Comparison of ENCODE assay signal across 25 cellular contexts in the genomic region with DNA sequence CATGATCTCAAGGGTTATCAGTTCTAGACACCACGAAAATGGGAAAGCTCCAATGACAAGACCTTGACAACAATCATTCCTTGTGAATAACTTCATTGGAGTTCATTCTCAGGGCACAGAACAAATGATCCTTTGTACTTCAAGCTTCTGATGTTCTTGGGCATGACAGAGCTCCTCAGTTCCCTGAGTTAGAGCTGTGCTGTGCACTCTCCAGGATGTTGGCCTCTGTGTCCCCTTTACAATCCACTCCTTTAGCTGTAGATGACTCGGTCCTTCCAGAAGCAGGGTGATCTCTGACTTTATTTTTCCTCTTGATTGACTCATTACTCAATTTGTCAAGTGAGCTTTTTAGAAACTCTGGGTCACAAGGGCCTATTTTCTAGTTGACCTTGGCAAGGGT. TPM values are rescaled to one million over a fixed set of nuclear protein-coding genes. Genes with fewer than 3 reads are reported as not detected.
DNase-seq lines count a peak whose midpoint lies in the region; ATAC-seq and TF ChIP-seq lines count a peak whose summit lies in the region.
"Had no signal": no experiment of that assay in that cellular context is flagged by ENCODE, and none has a peak within 500 bp of the region (broad histone marks: within the 10 kb centered on the region; RNA-seq: fewer than 3 reads in every experiment).

No MANE protein-coding gene starts in this region.

- H3K27ac ChIP-seq in GM23338 (ENCODE audit: low read depth), result no peak overlapping the region
- peak overlapping the region; percentile 11 for H3K27ac ChIP-seq in mesodermal cell (ENCODE audit: low read depth, low read length, severe bottlenecking)
- H3K27ac ChIP-seq in esophagus squamous epithelium, result no peak overlapping the region
- H3K27ac ChIP-seq: body of pancreas, epithelial cell of prostate had no signal

- H3K9me3 Mint-ChIP-seq in activated CD4-positive, alpha-beta memory T cell treated with anti-CD3 and anti-CD28 coated beads for 36 hours, result no peaks in the 10 kb centered on the region
- no peaks in the 10 kb centered on the region for H3K9me3 Mint-ChIP-seq in activated CD4-positive, alpha-beta memory T cell treated with anti-CD3 and anti-CD28 coated beads, Interleukin-2, amount 10 ng/mL, durations not matched to agents 7 days and 5 days
- H3K9me3 Mint-ChIP-seq in GM23338, result no peaks in the 10 kb centered on the region; the same call in 2 of the 3 replicates
- H3K9me3 Mint-ChIP-seq in activated T-helper 2 cell treated with anti-CD3 and anti-CD28 coated beads, Interferon-gamma antibody, Interleukin-2, Interleukin-4, amounts not matched to agents 10 μg/mL and 5 μg/mL and 100 μg/mL, durations not matched to agents 14 hours and 24 hours and 36 hours, result no peaks in the 10 kb centered on the region
- H3K9me3 Mint-ChIP-seq: CD8-positive, alpha-beta T cell; natural killer cell treated with Interleukin-12 subunit alpha and Interleukin-12 subunit beta and Interleukin-15 and Interleukin-18, amount 100 ng/mL, for 72 hours; type B pancreatic cell had no signal

- H3K9me3 ChIP-seq in mesodermal cell (ENCODE audit: control insufficient read depth, low read length) (no peaks in the 10 kb centered on the region), esophagus squamous epithelium (no peaks in the 10 kb centered on the region)
- H3K9me3 ChIP-seq: body of pancreas had no signal

- peaks cover 15% of the 10 kb centered on the region for H3K4me1 Mint-ChIP-seq in activated CD4-positive, alpha-beta memory T cell treated with anti-CD3 and anti-CD28 coated beads for 36 hours (ENCODE audit: low read depth)
- peaks cover 3% of the 10 kb centered on the region for H3K4me1 Mint-ChIP-seq in activated CD4-positive, alpha-beta memory T cell treated with anti-CD3 and anti-CD28 coated beads, Interleukin-2, amount 10 ng/mL, durations not matched to agents 7 days and 5 days
- peaks cover 32% of the 10 kb centered on the region for H3K4me1 Mint-ChIP-seq in GM23338
- H3K4me1 Mint-ChIP-seq in activated T-helper 2 cell treated with anti-CD3 and anti-CD28 coated beads, Interferon-gamma antibody, Interleukin-2, Interleukin-4, amounts not matched to agents 10 μg/mL and 5 μg/mL and 100 μg/mL, durations not matched to agents 14 hours and 24 hours and 36 hours (ENCODE audit: low read depth), result peaks cover 27% of the 10 kb centered on the region

- TF ChIP-seq CTCF in GM23338 (conservative IDR thresholded peaks at IDR 0.05; ENCODE audit: low read depth in 2 of 2), result no peak
- TF ChIP-seq CTCF in esophagus squamous epithelium (IDR thresholded peaks at IDR 0.05), result no peak

- no peak overlapping the region for H3K4me3 Mint-ChIP-seq in activated CD4-positive, alpha-beta memory T cell treated with anti-CD3 and anti-CD28 coated beads for 36 hours
- no peak overlapping the region for H3K4me3 Mint-ChIP-seq in activated CD4-positive, alpha-beta memory T cell treated with anti-CD3 and anti-CD28 coated beads, Interleukin-2, amount 10 ng/mL, durations not matched to agents 7 days and 5 days
- no peak overlapping the region for H3K4me3 Mint-ChIP-seq in GM23338
- H3K4me3 Mint-ChIP-seq in activated T-helper 2 cell treated with anti-CD3 and anti-CD28 coated beads, Interferon-gamma antibody, Interleukin-2, Interleukin-4, amounts not matched to agents 10 μg/mL and 5 μg/mL and 100 μg/mL, durations not matched to agents 14 hours and 24 hours and 36 hours (ENCODE audit: low read depth), result no peak overlapping the region
- H3K4me3 Mint-ChIP-seq: activated CD8-positive, alpha-beta memory T cell treated with anti-CD3 and anti-CD28 coated beads, Interleukin-2, amount 10 ng/mL, durations not matched to agents 7 days and 5 days; B cell; CD8-positive, alpha-beta T cell; natural killer cell treated with Interleukin-12 subunit alpha and Interleukin-12 subunit beta and Interleukin-15 and Interleukin-18, amount 100 ng/mL, for 72 hours; type B pancreatic cell had no signal

- H3K9me2 ChIP-seq in GM23338 (ENCODE audit: insufficient read depth), result peaks cover 10% of the 10 kb centered on the region; the same call in 1 of the 2 replicates

- H3K4me2 ChIP-seq in GM23338, result 0 out of 2 replicates have a peak overlapping the region, but pooled peaks have one; percentile 62

- POLR2A ChIA-PET in activated CD4-positive, alpha-beta memory T cell treated with anti-CD3 and anti-CD28 coated beads for 36 hours (lab: Charles Lee), result interaction anchor here (1.5 to 1.7 kb wide), 2 partner anchors 87 to 1049 kb away, joined by 4 to 5 read pairs; partner anchors contain the start of gene POU2F1
- POLR2A ChIA-PET in activated CD4-positive, alpha-beta memory T cell treated with anti-CD3 and anti-CD28 coated beads, Interleukin-2, amount 10 ng/mL, durations not matched to agents 7 days and 5 days (lab: Charles Lee), result no interaction called here

- WGBS in mesodermal cell (ENCODE audit: insufficient coverage in 2 of 2), 2 experiments, result 50 to 95% methylated on average over 1 to 2 of the region's 2 CpGs
- 48 to 59% methylated on average over 2 of the region's 2 CpGs for WGBS in esophagus squamous epithelium, 2 donors

- H3K27me3 ChIP-seq in GM23338 (ENCODE audit: insufficient read depth) (peaks cover 11% of the 10 kb centered on the region), esophagus squamous epithelium (peaks cover 0 to 9% (median 0%) of the 10 kb centered on the region in 4 donors)
- H3K27me3 ChIP-seq: body of pancreas had no signal

- no peaks in the 10 kb centered on the region for H3F3A ChIP-seq in GM23338 (replicated peaks; ENCODE audit: low read depth)

- H3K4me3 ChIP-seq in GM23338 (no peak overlapping the region), mesodermal cell (ENCODE audit: extremely low read depth, insufficient read depth, low read length, poor library complexity, severe bottlenecking) (no peak overlapping the region), esophagus squamous epithelium (no peak overlapping the region)
- H3K4me3 ChIP-seq: body of pancreas had no signal

- H4K20me1 ChIP-seq in GM23338 (replicated peaks; ENCODE audit: insufficient read depth), result no peaks in the 10 kb centered on the region

- CTCF ChIA-PET in activated CD4-positive, alpha-beta memory T cell treated with anti-CD3 and anti-CD28 coated beads for 36 hours (lab: Charles Lee), result no interaction called here
- CTCF ChIA-PET in activated CD4-positive, alpha-beta memory T cell treated with anti-CD3 and anti-CD28 coated beads, Interleukin-2, amount 10 ng/mL, durations not matched to agents 7 days and 5 days (lab: Charles Lee), result no interaction called here

- TF ChIP-seq POLR2A in esophagus squamous epithelium (IDR thresholded peaks at IDR 0.05), result no peak

- H2AFZ ChIP-seq in GM23338, result no peak overlapping the region

- H3K36me3 Mint-ChIP-seq in activated CD4-positive, alpha-beta memory T cell treated with anti-CD3 and anti-CD28 coated beads for 36 hours, result no peaks in the 10 kb centered on the region
- H3K36me3 Mint-ChIP-seq in activated CD4-positive, alpha-beta memory T cell treated with anti-CD3 and anti-CD28 coated beads, Interleukin-2, amount 10 ng/mL, durations not matched to agents 7 days and 5 days (ENCODE audit: low read depth), result no peaks in the 10 kb centered on the region
- H3K36me3 Mint-ChIP-seq in GM23338 (ENCODE audit: low read depth), result no peaks in the 10 kb centered on the region
- no peaks in the 10 kb centered on the region for H3K36me3 Mint-ChIP-seq in activated T-helper 2 cell treated with anti-CD3 and anti-CD28 coated beads, Interferon-gamma antibody, Interleukin-2, Interleukin-4, amounts not matched to agents 10 μg/mL and 5 μg/mL and 100 μg/mL, durations not matched to agents 14 hours and 24 hours and 36 hours (ENCODE audit: low read depth)
- H3K36me3 Mint-ChIP-seq: activated CD8-positive, alpha-beta memory T cell treated with anti-CD3 and anti-CD28 coated beads, Interleukin-2, amount 10 ng/mL, durations not matched to agents 7 days and 5 days; CD8-positive, alpha-beta T cell; natural killer cell treated with Interleukin-12 subunit alpha and Interleukin-12 subunit beta and Interleukin-15 and Interleukin-18, amount 100 ng/mL, for 72 hours; type B pancreatic cell had no signal

- H3K27ac Mint-ChIP-seq in activated CD4-positive, alpha-beta memory T cell treated with anti-CD3 and anti-CD28 coated beads for 36 hours, result peak overlapping the region; percentile 46
- H3K27ac Mint-ChIP-seq in activated CD4-positive, alpha-beta memory T cell treated with anti-CD3 and anti-CD28 coated beads, Interleukin-2, amount 10 ng/mL, durations not matched to agents 7 days and 5 days, result no peak overlapping the region
- no peak overlapping the region for H3K27ac Mint-ChIP-seq in GM23338
- H3K27ac Mint-ChIP-seq in activated T-helper 2 cell treated with anti-CD3 and anti-CD28 coated beads, Interferon-gamma antibody, Interleukin-2, Interleukin-4, amounts not matched to agents 10 μg/mL and 5 μg/mL and 100 μg/mL, durations not matched to agents 14 hours and 24 hours and 36 hours, result peak overlapping the region; percentile 74
- H3K27ac Mint-ChIP-seq: activated CD8-positive, alpha-beta memory T cell treated with anti-CD3 and anti-CD28 coated beads, Interleukin-2, amount 10 ng/mL, durations not matched to agents 7 days and 5 days; B cell; CD8-positive, alpha-beta T cell; type B pancreatic cell had no signal

- H3K36me3 ChIP-seq in GM23338 (ENCODE audit: insufficient read depth) (no peaks in the 10 kb centered on the region), mesodermal cell (ENCODE audit: control insufficient read depth, insufficient read depth, low read length) (no peaks in the 10 kb centered on the region), esophagus squamous epithelium (no peaks in the 10 kb centered on the region)

- no peak for ATAC-seq in GM23338
- ATAC-seq in HG02571 (IDR thresholded peaks at IDR 0.05; ENCODE audit: unreplicated experiment), result no peak
- ATAC-seq: activated CD8-positive, alpha-beta memory T cell treated with anti-CD3 and anti-CD28 coated beads, Interleukin-2, amount 10 ng/mL, durations not matched to agents 7 days and 5 days; body of pancreas; CD8-positive, alpha-beta T cell; Panc1 had no signal

- H3K4me1 ChIP-seq in GM23338 (ENCODE audit: insufficient read depth) (peaks cover 35% of the 10 kb centered on the region), mesodermal cell (ENCODE audit: control insufficient read depth, insufficient read depth, low read length, poor library complexity, severe bottlenecking) (peaks cover 2% of the 10 kb centered on the region), esophagus squamous epithelium (peaks cover 2 to 24% (median 12%) of the 10 kb centered on the region in 3 donors)

- no peaks in the 10 kb centered on the region for H3K79me2 ChIP-seq in GM23338 (replicated peaks; ENCODE audit: insufficient read depth)

- DNase-seq in activated CD4-positive, alpha-beta memory T cell treated with anti-CD3 and anti-CD28 coated beads for 36 hours, result no peak
- DNase-seq in activated CD4-positive, alpha-beta memory T cell treated with anti-CD3 and anti-CD28 coated beads, Interleukin-2, amount 10 ng/mL, durations not matched to agents 7 days and 5 days, result no peak
- DNase-seq in GM23338 (ENCODE audit: low spot score), result no peak
- no peak for DNase-seq in activated T-helper 2 cell treated with anti-CD3 and anti-CD28 coated beads, Interferon-gamma antibody, Interleukin-2, Interleukin-4, amounts not matched to agents 10 μg/mL and 5 μg/mL and 100 μg/mL, durations not matched to agents 14 hours and 24 hours and 36 hours (ENCODE audit: low spot score)
- DNase-seq in esophagus squamous epithelium (lab: John Stamatoyannopoulos, UW), result no peak
- DNase-seq in stimulated activated naive CD4-positive, alpha-beta T cell (lab: John Stamatoyannopoulos, UW), result no peak
- DNase-seq: activated CD8-positive, alpha-beta memory T cell treated with anti-CD3 and anti-CD28 coated beads, Interleukin-2, amount 10 ng/mL, durations not matched to agents 7 days and 5 days; body of pancreas; CD8-positive, alpha-beta T cell; DMS153; KBM-7; NCI-H1105 treated with DMSO at 0.1 percent for 48 hours; NCI-H1930; NCI-H2227 treated with DMSO at 0.1 percent for 48 hours; NCI-H526 treated with DMSO at 0.1 percent for 48 hours; SIG-M5; small intestine; stimulated activated CD8-positive, alpha-beta memory T cell treated with anti-CD3 and anti-CD28 coated beads, Interleukin-4, amount 100 ng/mL, for 48 hours had no signal

- H3K27me3 Mint-ChIP-seq in activated CD4-positive, alpha-beta memory T cell treated with anti-CD3 and anti-CD28 coated beads for 36 hours, result peaks cover 18% of the 10 kb centered on the region
- peaks cover 23% of the 10 kb centered on the region for H3K27me3 Mint-ChIP-seq in activated CD4-positive, alpha-beta memory T cell treated with anti-CD3 and anti-CD28 coated beads, Interleukin-2, amount 10 ng/mL, durations not matched to agents 7 days and 5 days
- peaks cover 21% of the 10 kb centered on the region for H3K27me3 Mint-ChIP-seq in GM23338 (ENCODE audit: insufficient read depth, low read depth, poor library complexity)
- peaks cover 10% of the 10 kb centered on the region for H3K27me3 Mint-ChIP-seq in activated T-helper 2 cell treated with anti-CD3 and anti-CD28 coated beads, Interferon-gamma antibody, Interleukin-2, Interleukin-4, amounts not matched to agents 10 μg/mL and 5 μg/mL and 100 μg/mL, durations not matched to agents 14 hours and 24 hours and 36 hours (ENCODE audit: low read depth)

- intact Hi-C loops in activated CD4-positive, alpha-beta memory T cell treated with anti-CD3 and anti-CD28 coated beads for 36 hours (cut with micrococcal nuclease), result no loop called here
- intact Hi-C loops in activated T-helper 2 cell treated with anti-CD3 and anti-CD28 coated beads, Interferon-gamma antibody, Interleukin-2, Interleukin-4, amounts not matched to agents 10 μg/mL and 5 μg/mL and 100 μg/mL, durations not matched to agents 14 hours and 24 hours and 36 hours (cut with micrococcal nuclease), result no loop called here
- intact Hi-C loops in esophagus squamous epithelium (cut with DNase I), result no loop called here

RNA-seq across cellular contexts. Expression of gene FAM78B, which starts 3.9 kb away (rescaled TPM):
- under 1 TPM; 0.24 to 0.27 TPM for total RNA-seq in activated CD4-positive, alpha-beta memory T cell treated with anti-CD3 and anti-CD28 coated beads for 36 hours
- total RNA-seq in activated CD4-positive, alpha-beta memory T cell treated with anti-CD3 and anti-CD28 coated beads, Interleukin-2, amount 10 ng/mL, durations not matched to agents 7 days and 5 days, result under 1 TPM; 0.10 to 0.28 TPM
- total RNA-seq in GM23338 (2014; rRNA removed; shearing (Covaris generic)), result 4.6 and 5.8 TPM in 2 replicates
- polyA plus RNA-seq in GM23338 (2016; fragmentation: Nextera tagmentation; extraction: Ambion mirVana), result 0.73 and 1.6 TPM in 2 replicates
- 1.2 and 1.4 TPM in 2 replicates for total RNA-seq in activated T-helper 2 cell treated with anti-CD3 and anti-CD28 coated beads, Interferon-gamma antibody, Interleukin-2, Interleukin-4, amounts not matched to agents 10 μg/mL and 5 μg/mL and 100 μg/mL, durations not matched to agents 14 hours and 24 hours and 36 hours
- polyA plus RNA-seq in mesodermal cell (2013, experiment 1 of 2), result 1.3 TPM
- polyA plus RNA-seq in mesodermal cell (2013, experiment 2 of 2), result 1.1 TPM
- 1 to 10 TPM in 1 of 4 donors, under 1 TPM in 3; 0.26 to 1.7 (median 0.64) TPM for total RNA-seq in esophagus squamous epithelium
- total RNA-seq: CD8-positive, alpha-beta T cell had no signal

Comparison
In these comparisons a context has a peak if more than half of its experiments do, and no peak if none do; other contexts are left out.
1. H3K27ac Mint-ChIP-seq: peak in activated CD4-positive, alpha-beta memory T cell treated with anti-CD3 and anti-CD28 coated beads for 36 hours (single experiment) and activated T-helper 2 cell treated with anti-CD3 and anti-CD28 coated beads, Interferon-gamma antibody, Interleukin-2, Interleukin-4, amounts not matched to agents 10 μg/mL and 5 μg/mL and 100 μg/mL, durations not matched to agents 14 hours and 24 hours and 36 hours (single experiment); none in activated CD4-positive, alpha-beta memory T cell treated with anti-CD3 and anti-CD28 coated beads, Interleukin-2, amount 10 ng/mL, durations not matched to agents 7 days and 5 days (single experiment) and GM23338 (single experiment).